Comparison of ENCODE assay signal across 20 cellular contexts in the genomic region with DNA sequence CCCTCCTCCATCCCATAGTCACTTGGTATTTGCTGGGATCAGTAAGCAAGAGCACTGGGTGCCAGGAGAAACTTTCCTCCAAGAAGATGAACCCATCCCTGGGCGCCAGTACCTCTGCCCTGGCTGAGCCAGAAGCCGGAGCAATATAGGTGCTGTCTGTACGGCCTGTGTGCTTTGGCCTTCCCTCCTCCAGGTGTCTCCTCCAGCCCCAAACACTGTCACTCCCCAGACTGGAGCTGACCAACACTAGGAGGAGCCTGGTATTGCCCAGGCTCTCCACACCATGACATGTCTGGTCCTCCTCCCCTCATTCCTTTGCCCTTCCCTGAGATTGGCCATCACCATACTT. TPM values are rescaled to one million over a fixed set of nuclear protein-coding genes. Genes with fewer than 3 reads are reported as not detected.
"Had no signal": no experiment of that assay in that cellular context is flagged by ENCODE, and none has a peak within 500 bp of the region (broad histone marks: within the 10 kb centered on the region; RNA-seq: fewer than 3 reads in every experiment).

No MANE protein-coding gene starts in this region.

- H3K9me3 Mint-ChIP-seq: activated CD4-positive, alpha-beta memory T cell treated with anti-CD3 and anti-CD28 coated beads for 36 hours; activated naive CD4-positive, alpha-beta T cell treated with anti-CD3 and anti-CD28 coated beads, Interleukin-2, amount 10 ng/mL, durations not matched to agents 7 days and 5 days; dendritic cell treated with granulocyte-macrophage colony-stimulating factor and Interleukin-4, amounts not matched to agents 40 ng/mL and 50 ng/mL, for 4 days; naive thymus-derived CD4-positive, alpha-beta T cell; T-helper 2 cell treated with Interferon-gamma antibody and Interleukin-4, amounts not matched to agents 5 μg/mL and 100 μg/mL, for 36 hours had no signal

- H3K27me3 ChIP-seq: ascending aorta, breast epithelium, heart right ventricle, pancreas, upper lobe of right lung had no signal

- H3K36me3 Mint-ChIP-seq: activated CD4-positive, alpha-beta memory T cell treated with anti-CD3 and anti-CD28 coated beads for 36 hours; activated CD8-positive, alpha-beta memory T cell treated with anti-CD3 and anti-CD28 coated beads, Interleukin-2, amount 10 ng/mL, durations not matched to agents 7 days and 5 days; activated naive CD4-positive, alpha-beta T cell treated with anti-CD3 and anti-CD28 coated beads, Interleukin-2, amount 10 ng/mL, durations not matched to agents 7 days and 5 days; naive thymus-derived CD4-positive, alpha-beta T cell had no signal

- H3K36me3 ChIP-seq: ascending aorta, breast epithelium, heart right ventricle, pancreas, upper lobe of right lung had no signal

- H3K27me3 Mint-ChIP-seq: activated CD4-positive, alpha-beta memory T cell treated with anti-CD3 and anti-CD28 coated beads for 36 hours; activated CD8-positive, alpha-beta memory T cell treated with anti-CD3 and anti-CD28 coated beads, Interleukin-2, amount 10 ng/mL, durations not matched to agents 7 days and 5 days; activated naive CD4-positive, alpha-beta T cell treated with anti-CD3 and anti-CD28 coated beads, Interleukin-2, amount 10 ng/mL, durations not matched to agents 7 days and 5 days; dendritic cell treated with granulocyte-macrophage colony-stimulating factor and Interleukin-4, amounts not matched to agents 40 ng/mL and 50 ng/mL, for 4 days; naive thymus-derived CD4-positive, alpha-beta T cell had no signal

- H3K9me3 ChIP-seq: ascending aorta, breast epithelium, heart right ventricle, mucosa of descending colon, pancreas, upper lobe of right lung had no signal

- FAIRE-seq: pancreas had no signal

- H3K27ac ChIP-seq: ascending aorta, breast epithelium, heart right ventricle, pancreas, upper lobe of right lung had no signal

- H3K4me1 ChIP-seq: ascending aorta had no signal

- H3K4me3 ChIP-seq: ascending aorta, breast epithelium, heart right ventricle, mucosa of descending colon, pancreas, upper lobe of right lung had no signal

- ATAC-seq: activated CD8-positive, alpha-beta memory T cell treated with anti-CD3 and anti-CD28 coated beads, Interleukin-2, amount 10 ng/mL, durations not matched to agents 7 days and 5 days; heart right ventricle; mucosa of descending colon; naive thymus-derived CD4-positive, alpha-beta T cell; pancreas; stimulated activated naive CD8-positive, alpha-beta T cell treated with anti-CD3 and anti-CD28 coated beads, Interleukin-15, Interleukin-2, amounts not matched to agents 100 U/mL and 50 U/mL, for 24 hours; upper lobe of right lung had no signal

- H3K27ac Mint-ChIP-seq: activated CD4-positive, alpha-beta memory T cell treated with anti-CD3 and anti-CD28 coated beads for 36 hours; activated CD8-positive, alpha-beta memory T cell treated with anti-CD3 and anti-CD28 coated beads, Interleukin-2, amount 10 ng/mL, durations not matched to agents 7 days and 5 days; activated naive CD4-positive, alpha-beta T cell treated with anti-CD3 and anti-CD28 coated beads, Interleukin-2, amount 10 ng/mL, durations not matched to agents 7 days and 5 days; dendritic cell treated with granulocyte-macrophage colony-stimulating factor and Interleukin-4, amounts not matched to agents 40 ng/mL and 50 ng/mL, for 4 days; T-helper 2 cell treated with Interferon-gamma antibody and Interleukin-4, amounts not matched to agents 5 μg/mL and 100 μg/mL, for 36 hours had no signal

- H3K4me3 Mint-ChIP-seq: activated CD4-positive, alpha-beta memory T cell treated with anti-CD3 and anti-CD28 coated beads for 36 hours; activated CD8-positive, alpha-beta memory T cell treated with anti-CD3 and anti-CD28 coated beads, Interleukin-2, amount 10 ng/mL, durations not matched to agents 7 days and 5 days; activated naive CD4-positive, alpha-beta T cell treated with anti-CD3 and anti-CD28 coated beads, Interleukin-2, amount 10 ng/mL, durations not matched to agents 7 days and 5 days; dendritic cell treated with granulocyte-macrophage colony-stimulating factor and Interleukin-4, amounts not matched to agents 40 ng/mL and 50 ng/mL, for 4 days; naive thymus-derived CD4-positive, alpha-beta T cell; T-helper 2 cell treated with Interferon-gamma antibody and Interleukin-4, amounts not matched to agents 5 μg/mL and 100 μg/mL, for 36 hours had no signal

- DNase-seq: activated CD4-positive, alpha-beta memory T cell treated with anti-CD3 and anti-CD28 coated beads for 36 hours; activated CD4-positive, alpha-beta T cell treated with anti-CD3 and anti-CD28 coated beads for 1 hour; activated CD8-positive, alpha-beta memory T cell treated with anti-CD3 and anti-CD28 coated beads, Interleukin-2, amount 10 ng/mL, durations not matched to agents 7 days and 5 days; activated naive CD4-positive, alpha-beta T cell treated with anti-CD3 and anti-CD28 coated beads, Interleukin-2, amount 10 ng/mL, durations not matched to agents 7 days and 5 days; activated T-cell treated with anti-CD3 and anti-CD28 coated beads, Interleukin-2, amount 50 U/mL, for 1 hour; cerebellar nuclear complex; effector memory CD4-positive, alpha-beta T cell; foreskin melanocyte; heart right ventricle; mucosa of descending colon; naive thymus-derived CD4-positive, alpha-beta T cell; stimulated activated naive CD8-positive, alpha-beta T cell treated with anti-CD3 and anti-CD28 coated beads, Interleukin-15, Interleukin-2, amounts not matched to agents 100 U/mL and 50 U/mL, for 24 hours; upper lobe of right lung had no signal

RNA-seq across cellular contexts. Expression of a gene that starts 51.5 kb away (rescaled TPM):
- total RNA-seq: ascending aorta had no signal
- polyA plus RNA-seq: naive thymus-derived CD4-positive, alpha-beta T cell had no signal

RNA-seq across cellular contexts. Expression of a gene that starts 54.7 kb away (rescaled TPM):
- total RNA-seq: activated CD4-positive, alpha-beta memory T cell treated with anti-CD3 and anti-CD28 coated beads for 36 hours; activated CD8-positive, alpha-beta memory T cell treated with anti-CD3 and anti-CD28 coated beads, Interleukin-2, amount 10 ng/mL, durations not matched to agents 7 days and 5 days; ascending aorta; breast epithelium; fibroblast of lung; heart right ventricle; lung microvascular endothelial cell; naive thymus-derived CD4-positive, alpha-beta T cell; upper lobe of right lung had no signal
- polyA plus RNA-seq: fibroblast of lung; heart right ventricle; naive thymus-derived CD4-positive, alpha-beta T cell had no signal
